In genomic region chr11:72572530-72572929, GRCh38 we compare ENCODE assay signal across 6 cellular contexts.
A peak's percentile ranks its signal among the peaks of the same experiment; 100 is the strongest.
DNase-seq lines count a peak whose midpoint lies in the region; TF ChIP-seq lines count a peak whose summit lies in the region.
"Not testable (repeated sequence)": the region's sequence is repeated elsewhere in the genome, so short reads cannot be mapped to it uniquely, and the experiment has no call there.

No MANE protein-coding gene starts in this region.

- H3K27me3 Mint-ChIP-seq in Caco-2 (ENCODE audit: insufficient read depth, unreplicated experiment); immature natural killer cell (ENCODE audit: low read depth in 3 of 3); mesothelial cell of epicardium (ENCODE audit: low read depth): not testable (repeated sequence)

- peaks cover 51% of the 10 kb centered on the region for H3K4me1 Mint-ChIP-seq in Caco-2 (ENCODE audit: low read depth, unreplicated experiment)
- peaks cover 56 to 59% of the 10 kb centered on the region in 2 donors for H3K4me1 Mint-ChIP-seq in immature natural killer cell
- peaks cover 39% of the 10 kb centered on the region for H3K4me1 Mint-ChIP-seq in mesothelial cell of epicardium

- POLR2A ChIA-PET in Caco-2 (lab: Charles Lee) = not testable (repeated sequence)

- BruUV-seq in Caco-2 (replicated peaks; lab: Mats Ljungman, UMichigan) = not testable (repeated sequence)

- not testable (repeated sequence) for H3K4me3 ChIP-seq in Caco-2 (ENCODE audit: low read depth, low read length)

- H3K27ac Mint-ChIP-seq in Caco-2 (ENCODE audit: unreplicated experiment) = peak overlapping the region; percentile 88
- peak overlapping the region in 5 of 6 donors; percentile 56 to 68 (median 61) for H3K27ac Mint-ChIP-seq in immature natural killer cell
- H3K27ac Mint-ChIP-seq in mesothelial cell of epicardium = peak overlapping the region; percentile 9

- DNase-seq in Caco-2 (peak in 1 of 2 experiments; percentile 66), SK-N-DZ (ENCODE audit: low spot score) (peak; percentile 48)
- not testable (repeated sequence) for DNase-seq in epithelial cell of prostate (ENCODE audit: low read depth, low spot score); immature natural killer cell; mesothelial cell of epicardium (ENCODE audit: low spot score in 2 of 2, unreplicated experiment in 2 of 2)

- peak overlapping the region; percentile 26 for H3K4me3 Mint-ChIP-seq in Caco-2 (ENCODE audit: unreplicated experiment)
- H3K4me3 Mint-ChIP-seq in immature natural killer cell, mesothelial cell of epicardium: not testable (repeated sequence)

- not testable (repeated sequence) for TF ChIP-seq CTCF in Caco-2 (IDR thresholded peaks at IDR 0.05; ENCODE audit: insufficient read depth in 1 of 2, low read depth in 1 of 2, low read length in 1 of 2, severe bottlenecking in 1 of 2, unreplicated experiment in 1 of 2); VCaP (conservative IDR thresholded peaks at IDR 0.05); mesothelial cell of epicardium (IDR thresholded peaks at IDR 0.05; ENCODE audit: unreplicated experiment)

- intact Hi-C loops in Caco-2 (cut with micrococcal nuclease; ENCODE audit: unreplicated experiment) = loop anchor here (1.0 kb wide), 1 partner anchor 38 kb away; no protein-coding TSS in a partner anchor

- H3K4me1 ChIP-seq in Caco-2 = peaks cover 63% of the 10 kb centered on the region

- H3K27me3 ChIP-seq in Caco-2 (replicated peaks; ENCODE audit: control insufficient read depth, insufficient read depth, low read length) = not testable (repeated sequence)

- not testable (repeated sequence) for H3K36me3 ChIP-seq in Caco-2 (ENCODE audit: control insufficient read depth, insufficient read depth, low read length)

- CTCF ChIA-PET in Caco-2 (lab: Charles Lee) = interaction anchor here (0.6 to 4.8 kb wide), 5 partner anchors 38 to 349 kb away, joined by 3 to 77 read pairs (median 9); no protein-coding TSS in a partner anchor

- H3K9me3 Mint-ChIP-seq in Caco-2 (ENCODE audit: unreplicated experiment); immature natural killer cell; mesothelial cell of epicardium: not testable (repeated sequence)

- not testable (repeated sequence) for H3K9me3 ChIP-seq in Caco-2

- H3K36me3 Mint-ChIP-seq in Caco-2 (ENCODE audit: insufficient read depth, unreplicated experiment); immature natural killer cell; mesothelial cell of epicardium: not testable (repeated sequence)

- H3K27ac ChIP-seq in VCaP (peak overlapping the region; percentile 48; the same call in 1 of the 2 replicates), epithelial cell of prostate (peak overlapping the region; percentile 98)

Comparison
In these comparisons a context has a peak if more than half of its experiments do, and no peak if none do; other contexts are left out.
1. H3K27ac Mint-ChIP-seq: peak in every context shown above with its lines; median percentile 88 in Caco-2; 61 in immature natural killer cell; 9 in mesothelial cell of epicardium.